Comparison of ENCODE assay signal across 8 cellular contexts in the genomic region with DNA sequence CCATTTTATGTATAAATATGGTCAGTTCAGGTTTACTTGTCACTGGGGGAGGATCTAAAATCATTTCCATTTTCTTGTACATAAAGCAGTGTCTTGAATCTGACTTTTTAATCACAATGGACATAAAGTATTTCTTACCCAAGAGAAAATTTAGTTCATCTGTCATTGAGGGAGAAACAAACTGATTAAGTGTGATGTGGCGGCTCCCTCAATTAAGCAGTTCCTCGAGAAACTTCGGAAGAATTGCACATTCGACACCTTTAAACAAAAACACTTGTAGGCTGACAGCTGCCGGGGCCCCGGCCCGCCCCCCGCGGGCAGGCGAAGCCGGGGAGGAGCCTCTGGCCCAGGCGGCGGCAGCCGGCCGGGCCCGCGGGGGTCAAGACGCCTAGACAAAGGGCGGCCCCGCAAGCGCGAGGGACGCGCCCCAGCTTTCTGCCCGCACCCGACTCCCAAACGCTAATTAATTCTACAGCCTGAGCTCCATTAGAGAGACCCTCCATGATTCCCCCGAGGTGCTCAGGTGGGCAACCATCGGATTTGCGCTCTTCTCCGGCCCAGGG. TPM values are rescaled to one million over a fixed set of nuclear protein-coding genes. Genes with fewer than 3 reads are reported as not detected.
DNase-seq lines count a peak whose midpoint lies in the region; ATAC-seq and TF ChIP-seq lines count a peak whose summit lies in the region.

No MANE protein-coding gene starts in this region.

- POLR2A ChIA-PET in CD8-positive, alpha-beta memory T cell (lab: Charles Lee), result no interaction called here

- peaks cover 2 to 10% (median 4%) of the 10 kb centered on the region in 5 donors for H3K9me3 Mint-ChIP-seq in CD8-positive, alpha-beta memory T cell
- H3K9me3 Mint-ChIP-seq in nephron, result peaks cover 21% of the 10 kb centered on the region

- peaks cover 0 to 6% (median 4%) of the 10 kb centered on the region in 3 donors for H3K36me3 Mint-ChIP-seq in CD8-positive, alpha-beta memory T cell
- H3K36me3 Mint-ChIP-seq in nephron (ENCODE audit: low read depth), result peaks cover 30% of the 10 kb centered on the region

- peaks cover 45 to 69% of the 10 kb centered on the region in 2 donors for H3K27me3 Mint-ChIP-seq in CD8-positive, alpha-beta memory T cell
- peaks cover 53% of the 10 kb centered on the region for H3K27me3 Mint-ChIP-seq in nephron (ENCODE audit: low read depth)

- ATAC-seq in GM21717 (IDR thresholded peaks at IDR 0.05; ENCODE audit: unreplicated experiment) (peak; percentile 1), RWPE2 (ENCODE audit: low read depth) (no peak; the same call in 2 of the 3 replicates), HG02588 (IDR thresholded peaks at IDR 0.05; ENCODE audit: unreplicated experiment) (no peak)

- H3K27ac ChIP-seq in CD8-positive, alpha-beta memory T cell (ENCODE audit: low read depth, low read length), result no peak overlapping the region
- no peak overlapping the region for H3K27ac ChIP-seq in RWPE2 (ENCODE audit: poor library complexity, severe bottlenecking)

- H3K27me3 ChIP-seq in CD8-positive, alpha-beta memory T cell (ENCODE audit: insufficient read depth, low read length, poor library complexity, severe bottlenecking), result peaks cover 39% of the 10 kb centered on the region
- H3K27me3 ChIP-seq in RWPE2 (ENCODE audit: insufficient read depth, poor library complexity, severe bottlenecking), result peaks cover 52% of the 10 kb centered on the region

- H3K4me3 Mint-ChIP-seq in CD8-positive, alpha-beta memory T cell, result peak overlapping the region; percentile 55 to 88 (median 81)
- H3K4me3 Mint-ChIP-seq in nephron, result peak overlapping the region; percentile 86 to 88 (median 87)

- no peaks in the 10 kb centered on the region for H3K9me3 ChIP-seq in CD8-positive, alpha-beta memory T cell (ENCODE audit: low read length)
- no peaks in the 10 kb centered on the region for H3K9me3 ChIP-seq in RWPE2 (ENCODE audit: severe bottlenecking)

- H3K4me3 ChIP-seq in CD8-positive, alpha-beta memory T cell (ENCODE audit: low read length), result peak overlapping the region; percentile 66
- peak overlapping the region; percentile 43 for H3K4me3 ChIP-seq in RWPE2 (ENCODE audit: severe bottlenecking)
- H3K4me3 ChIP-seq in epithelial cell of proximal tubule (ENCODE audit: low read depth, low read length), result peak overlapping the region; percentile 94

- H3K36me3 ChIP-seq in CD8-positive, alpha-beta memory T cell (ENCODE audit: insufficient read depth, low read length), result no peaks in the 10 kb centered on the region
- H3K36me3 ChIP-seq in RWPE2 (ENCODE audit: low read depth), result no peaks in the 10 kb centered on the region

- TF ChIP-seq CTCF in RWPE2 (IDR thresholded peaks at IDR 0.05; ENCODE audit: poor library complexity, severe bottlenecking) (no peak), epithelial cell of proximal tubule (conservative IDR thresholded peaks at IDR 0.05; ENCODE audit: low read depth, low read length) (no peak), nephron (IDR thresholded peaks at IDR 0.05; ENCODE audit: unreplicated experiment in 3 of 3) (no peak)

- CTCF ChIA-PET in CD8-positive, alpha-beta memory T cell (lab: Charles Lee), result interaction anchor here (1.2 kb wide), 1 partner anchor 11 kb away, joined by 3 read pairs; no protein-coding TSS in a partner anchor

- H3K4me1 Mint-ChIP-seq in CD8-positive, alpha-beta memory T cell, result peaks cover 11 to 15% (median 15%) of the 10 kb centered on the region in 3 donors
- peaks cover 6% of the 10 kb centered on the region for H3K4me1 Mint-ChIP-seq in nephron

- DNase-seq in CD8-positive, alpha-beta memory T cell, result no peak
- DNase-seq in RWPE2 (ENCODE audit: low spot score), result no peak
- DNase-seq in epithelial cell of proximal tubule (ENCODE audit: low read depth), result no peak
- DNase-seq in GDM1 (lab: John Stamatoyannopoulos, UW), result no peak
- DNase-seq in cerebellar cortex (ENCODE audit: low spot score), result no peak

- H3K4me1 ChIP-seq in CD8-positive, alpha-beta memory T cell (ENCODE audit: insufficient read depth, low read length), result peaks cover 19% of the 10 kb centered on the region
- H3K4me1 ChIP-seq in RWPE2 (ENCODE audit: insufficient read depth, poor library complexity, severe bottlenecking), result no peaks in the 10 kb centered on the region

- H3K27ac Mint-ChIP-seq in CD8-positive, alpha-beta memory T cell, result peak overlapping the region in 1 of 8 donors; percentile 28
- no peak overlapping the region for H3K27ac Mint-ChIP-seq in nephron

RNA-seq across cellular contexts. Expression of gene TRIM36, which starts 0.8 kb away (rescaled TPM):
- total RNA-seq in CD8-positive, alpha-beta memory T cell, result under 1 TPM; 0.15 to 0.58 TPM
- not detected for polyA plus RNA-seq in CD8-positive, alpha-beta memory T cell
- 3.9 and 4.8 TPM in 2 replicates for total RNA-seq in epithelial cell of proximal tubule

Comparison
In these comparisons a context has a peak if more than half of its experiments do, and no peak if none do; other contexts are left out.
1. H3K4me3 ChIP-seq: peak in every context shown above with its lines; median percentile 94 in epithelial cell of proximal tubule; 66 in CD8-positive, alpha-beta memory T cell; 43 in RWPE2.